ENCODE assay signal across 14 cellular contexts in genomic region chr12:57515934-57516541, GRCh38. TPM values are rescaled to one million over a fixed set of nuclear protein-coding genes. Genes with fewer than 3 reads are reported as not detected.
DNase-seq lines count a peak whose midpoint lies in the region; ATAC-seq and TF ChIP-seq lines count a peak whose summit lies in the region.
"Had no signal": no experiment of that assay in that cellular context is flagged by ENCODE, and none has a peak within 500 bp of the region (broad histone marks: within the 10 kb centered on the region; RNA-seq: fewer than 3 reads in every experiment).

No MANE protein-coding gene starts in this region.

- no peaks in the 10 kb centered on the region for H3K27me3 ChIP-seq in psoas muscle (ENCODE audit: insufficient read depth in 3 of 3, low read length in 2 of 3)
- no peaks in the 10 kb centered on the region for H3K27me3 ChIP-seq in prostate gland (replicated peaks; ENCODE audit: insufficient read depth)
- H3K27me3 ChIP-seq in tibial nerve = no peaks in the 10 kb centered on the region
- H3K27me3 ChIP-seq: colonic mucosa, SJCRH30, upper lobe of left lung had no signal

- intact Hi-C loops in psoas muscle (cut with DNase I) = no loop called here
- intact Hi-C loops in prostate gland (cut with DNase I) = no loop called here

- ATAC-seq in central memory CD8-positive, alpha-beta T cell (replicated peaks; ENCODE audit: extremely low read depth, poor library complexity, severe bottlenecking) = no peak
- ATAC-seq in psoas muscle = no peak
- ATAC-seq in HG03469 (IDR thresholded peaks at IDR 0.05; ENCODE audit: unreplicated experiment) = no peak
- ATAC-seq: activated CD4-positive, CD25-positive, alpha-beta regulatory T cell treated with anti-CD3 and anti-CD28 coated beads, Interleukin-2, amount 50 U/mL, for 24 hours had no signal

- H3K27ac ChIP-seq in psoas muscle (peak overlapping the region; percentile 100), prostate gland (peak overlapping the region in 1 of 2 donors; percentile 99), tibial nerve (peak overlapping the region in 1 of 4 donors; percentile 23)
- H3K27ac ChIP-seq: colonic mucosa, SJCRH30 had no signal

- H3K36me3 Mint-ChIP-seq in activated T-cell treated with anti-CD3 and anti-CD28 coated beads, Interleukin-2, amount 50 U/mL, for 24 hours (ENCODE audit: low read depth) = peaks cover 93% of the 10 kb centered on the region
- H3K36me3 Mint-ChIP-seq in central memory CD8-positive, alpha-beta T cell (ENCODE audit: insufficient read depth) = peaks cover 67% of the 10 kb centered on the region

- H3K27ac Mint-ChIP-seq in activated T-cell treated with anti-CD3 and anti-CD28 coated beads, Interleukin-2, amount 50 U/mL, for 24 hours = peak overlapping the region; percentile 100
- peak overlapping the region; percentile 24 for H3K27ac Mint-ChIP-seq in central memory CD8-positive, alpha-beta T cell (ENCODE audit: low read depth)

- DNase-seq in activated T-cell treated with anti-CD3 and anti-CD28 coated beads, Interleukin-2, amount 50 U/mL, for 24 hours = no peak
- DNase-seq in activated T-cell treated with anti-CD3 and anti-CD28 coated beads, Interleukin-2, amount 50 U/mL, for 48 hours = no peak
- DNase-seq in LoVo (ENCODE audit: low spot score) (peak; percentile 31), psoas muscle (no peak), prostate gland (ENCODE audit: low spot score) (no peak), tibial nerve (ENCODE audit: low spot score in 2 of 2) (no peak)
- DNase-seq in central memory CD8-positive, alpha-beta T cell (ENCODE audit: low spot score in 2 of 2) = no peak
- DNase-seq: colonic mucosa, islet precursor cell, SJCRH30, upper lobe of left lung had no signal

- no peaks in the 10 kb centered on the region for H3K27me3 Mint-ChIP-seq in activated T-cell treated with anti-CD3 and anti-CD28 coated beads, Interleukin-2, amount 50 U/mL, for 24 hours
- no peaks in the 10 kb centered on the region for H3K27me3 Mint-ChIP-seq in central memory CD8-positive, alpha-beta T cell

- H3K9me3 ChIP-seq in psoas muscle = no peaks in the 10 kb centered on the region
- no peaks in the 10 kb centered on the region for H3K9me3 ChIP-seq in prostate gland
- H3K9me3 ChIP-seq in tibial nerve = no peaks in the 10 kb centered on the region
- H3K9me3 ChIP-seq: colonic mucosa, SJCRH30, upper lobe of left lung had no signal

- no peak for TF ChIP-seq EP300 in tibial nerve (IDR thresholded peaks at IDR 0.05)

- TF ChIP-seq POLR2A in prostate gland (IDR thresholded peaks at IDR 0.05) = no peak
- TF ChIP-seq POLR2A in tibial nerve (IDR thresholded peaks at IDR 0.05) = no peak

- H3K4me1 Mint-ChIP-seq in activated T-cell treated with anti-CD3 and anti-CD28 coated beads, Interleukin-2, amount 50 U/mL, for 24 hours (ENCODE audit: low read depth) = peaks cover 39% of the 10 kb centered on the region
- peaks cover 24% of the 10 kb centered on the region for H3K4me1 Mint-ChIP-seq in central memory CD8-positive, alpha-beta T cell

- H3K9me3 Mint-ChIP-seq in activated T-cell treated with anti-CD3 and anti-CD28 coated beads, Interleukin-2, amount 50 U/mL, for 24 hours = no peaks in the 10 kb centered on the region
- no peaks in the 10 kb centered on the region for H3K9me3 Mint-ChIP-seq in central memory CD8-positive, alpha-beta T cell

- no peak overlapping the region for H3K4me3 ChIP-seq in psoas muscle
- no peak overlapping the region for H3K4me3 ChIP-seq in prostate gland
- H3K4me3 ChIP-seq in tibial nerve = no peak overlapping the region
- H3K4me3 ChIP-seq: colonic mucosa, SJCRH30, skin epidermis, upper lobe of left lung had no signal

- peak overlapping the region; percentile 15 for H3K4me3 Mint-ChIP-seq in activated T-cell treated with anti-CD3 and anti-CD28 coated beads, Interleukin-2, amount 50 U/mL, for 24 hours
- no peak overlapping the region for H3K4me3 Mint-ChIP-seq in central memory CD8-positive, alpha-beta T cell

- H3K4me1 ChIP-seq in psoas muscle = peaks cover 28% of the 10 kb centered on the region
- peaks cover 5% of the 10 kb centered on the region for H3K4me1 ChIP-seq in prostate gland (replicated peaks)
- H3K4me1 ChIP-seq in tibial nerve = peaks cover 0 to 37% (median 25%) of the 10 kb centered on the region in 4 donors

- 76 to 86% (median 79%) methylated on average over 11 of the region's 11 CpGs for WGBS in psoas muscle, 3 donors
- 82% methylated on average over 11 of the region's 11 CpGs for WGBS in prostate gland
- 78 to 82% methylated on average over 11 of the region's 11 CpGs for WGBS in tibial nerve, 2 donors

- no peak for TF ChIP-seq CTCF in psoas muscle (IDR thresholded peaks at IDR 0.05)
- no peak for TF ChIP-seq CTCF in prostate gland (IDR thresholded peaks at IDR 0.05)
- no peak for TF ChIP-seq CTCF in tibial nerve (IDR thresholded peaks at IDR 0.05)

- H3K36me3 ChIP-seq in psoas muscle (ENCODE audit: insufficient read depth in 1 of 2, low read depth in 1 of 2) (peaks cover 15 to 71% of the 10 kb centered on the region in 2 donors), prostate gland (peaks cover 3% of the 10 kb centered on the region in 2 donors), tibial nerve (peaks cover 5 to 65% (median 40%) of the 10 kb centered on the region in 3 donors)

RNA-seq across cellular contexts. Expression of gene DDIT3, which starts 4.3 kb away (rescaled TPM):
- total RNA-seq in psoas muscle = 10 to 100 TPM; 11.1 to 59.5 (median 19.6) TPM
- polyA plus RNA-seq in psoas muscle = 100 to 1,000 TPM in 1 of 3 donors, 10 to 100 TPM in 2; 62.5 to 224 (median 68.9) TPM
- 10 to 100 TPM; 39.0 to 51.8 TPM for total RNA-seq in prostate gland
- 10 to 100 TPM; 35.2 to 49.2 (median 42.1) TPM for total RNA-seq in tibial nerve

RNA-seq across cellular contexts. Expression of gene MBD6, which starts 6.6 kb away (rescaled TPM):
- total RNA-seq in psoas muscle = 10 to 100 TPM; 29.5 to 52.9 (median 39.5) TPM
- 10 to 100 TPM; 11.6 to 18.4 (median 17.5) TPM for polyA plus RNA-seq in psoas muscle
- 10 to 100 TPM; 54.5 to 92.1 TPM for total RNA-seq in prostate gland
- total RNA-seq in tibial nerve = 10 to 100 TPM; 23.0 to 49.2 (median 40.9) TPM

RNA-seq across cellular contexts. Expression of gene MARS1, which starts 28.2 kb away (rescaled TPM):
- total RNA-seq in psoas muscle (10 to 100 TPM; 68.6 to 88.0 (median 83.7) TPM), prostate gland (10 to 100 TPM; 67.2 to 90.0 TPM), tibial nerve (100 to 1,000 TPM in 1 of 4 donors, 10 to 100 TPM in 3; 53.5 to 101 (median 74.2) TPM)
- polyA plus RNA-seq in psoas muscle = 10 to 100 TPM; 41.2 to 97.4 (median 77.7) TPM

RNA-seq across cellular contexts. Expression of gene DCTN2, which starts 31.0 kb away (rescaled TPM):
- total RNA-seq in psoas muscle = 100 to 1,000 TPM in 2 of 4 donors, 10 to 100 TPM in 2; 91.0 to 128 (median 103) TPM
- 100 to 1,000 TPM; 107 to 165 (median 123) TPM for polyA plus RNA-seq in psoas muscle
- total RNA-seq in prostate gland = 100 to 1,000 TPM; 131 to 157 TPM
- 100 to 1,000 TPM in 3 of 4 donors, 10 to 100 TPM in 1; 92.9 to 138 (median 130) TPM for total RNA-seq in tibial nerve

RNA-seq across cellular contexts. Expression of gene KIF5A, which starts 33.8 kb away (rescaled TPM):
- total RNA-seq in psoas muscle (under 1 TPM in 3 of 4 donors, not detected in 1; 0.04 to 0.21 (median 0.14) TPM), prostate gland (1 to 10 TPM in 1 of 2 donors, under 1 TPM in 1; 0.50 to 3.7 TPM), tibial nerve (1 to 10 TPM; 1.9 to 4.8 (median 2.9) TPM)
- polyA plus RNA-seq in psoas muscle = under 1 TPM; 0.01 to 0.18 (median 0.04) TPM
